11 cellular contexts compared by ENCODE assay signal in the genomic region with DNA sequence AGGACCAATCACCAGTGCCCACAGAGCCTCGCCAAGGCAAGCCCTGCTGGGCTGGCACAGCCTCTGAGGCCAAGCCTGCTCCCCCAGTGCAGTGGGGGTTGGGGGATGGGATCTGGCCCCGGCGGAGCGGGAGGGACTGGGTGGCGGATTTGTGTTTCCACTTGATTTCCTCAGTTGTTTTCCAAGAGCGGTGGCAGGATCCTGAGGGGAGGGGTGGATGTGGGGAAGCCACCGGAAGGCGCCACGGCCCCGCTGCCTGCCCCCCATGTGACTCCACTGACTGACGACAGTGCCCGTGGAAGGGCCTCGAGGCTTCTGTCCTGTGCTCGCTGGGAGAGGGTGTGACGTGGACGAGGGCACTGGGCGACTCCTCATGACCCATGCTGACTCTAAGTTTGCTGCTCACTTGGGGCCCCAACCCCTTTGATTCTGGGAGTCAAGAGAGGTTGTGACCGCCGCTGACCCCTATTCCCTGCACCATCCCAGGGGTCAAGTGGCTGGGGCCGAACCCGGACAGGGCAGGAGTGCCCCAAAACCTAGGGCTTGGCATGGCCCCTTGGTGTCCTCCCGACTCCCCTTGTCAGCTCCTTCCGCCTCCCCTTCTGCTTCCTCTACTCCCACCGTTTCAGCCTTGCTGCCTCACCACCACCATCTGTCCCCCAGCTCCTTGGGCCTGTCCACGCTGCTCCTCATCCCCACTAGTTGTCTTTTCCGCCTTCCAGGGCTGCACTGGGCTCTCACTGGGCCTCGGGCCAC. TPM values are rescaled to one million over a fixed set of nuclear protein-coding genes. Genes with fewer than 3 reads are reported as not detected.
DNase-seq lines count a peak whose midpoint lies in the region; ATAC-seq and TF ChIP-seq lines count a peak whose summit lies in the region.
"Had no signal": no experiment of that assay in that cellular context is flagged by ENCODE, and none has a peak within 500 bp of the region (broad histone marks: within the 10 kb centered on the region; RNA-seq: fewer than 3 reads in every experiment).

No MANE protein-coding gene starts in this region.

- no peaks in the 10 kb centered on the region for H3K27me3 ChIP-seq in HUES64 (ENCODE audit: insufficient read depth, low read length)
- H3K27me3 ChIP-seq in stomach smooth muscle (ENCODE audit: control insufficient read depth in 1 of 2, insufficient read depth in 2 of 2, low read length in 2 of 2), result no peaks in the 10 kb centered on the region

- H3K9ac ChIP-seq in HUES64 (ENCODE audit: low read depth, low read length) (peak overlapping the region; percentile 39), stomach smooth muscle (ENCODE audit: low read length in 2 of 2) (no peak overlapping the region)

- H3K4me1 ChIP-seq in HUES64 (ENCODE audit: insufficient read depth, low read length) (peaks cover 26% of the 10 kb centered on the region), stomach smooth muscle (ENCODE audit: control insufficient read depth, insufficient read depth, low read length) (peaks cover 19% of the 10 kb centered on the region)

- WGBS in HUES64, result 88% methylated on average over 27 of the region's 27 CpGs

- no peak for DNase-seq in chondrocyte (ENCODE audit: low spot score)
- no peak for DNase-seq in memory B cell (ENCODE audit: low spot score in 2 of 2)
- DNase-seq in GM13977 (ENCODE audit: low spot score), result no peak
- DNase-seq: NCI-H187 had no signal

- H3K9me3 ChIP-seq in HUES64 (ENCODE audit: insufficient read depth, low read depth, low read length) (no peaks in the 10 kb centered on the region), stomach smooth muscle (ENCODE audit: control insufficient read depth in 2 of 2, low read length in 2 of 2) (no peaks in the 10 kb centered on the region)

- no peak overlapping the region for H3K4me3 ChIP-seq in HUES64 (ENCODE audit: low read length)
- H3K4me3 ChIP-seq in stomach smooth muscle (ENCODE audit: low read length in 2 of 2), result no peak overlapping the region

- no peak for TF ChIP-seq CTCF in chondrocyte (IDR thresholded peaks at IDR 0.05)
- no peak for TF ChIP-seq CTCF in GM13977 (IDR thresholded peaks at IDR 0.05; ENCODE audit: extremely low read depth, insufficient read depth, missing control alignments)

- peak overlapping the region; percentile 45 for H3K27ac Mint-ChIP-seq in chondrocyte (ENCODE audit: unreplicated experiment)
- H3K27ac Mint-ChIP-seq in memory B cell, result peak overlapping the region; percentile 52
- H3K27ac Mint-ChIP-seq: activated T-helper 17 cell treated with anti-CD3 and anti-CD28 coated beads, Interleukin-2, amount 50 U/mL, for 72 hours had no signal

- H3K27ac ChIP-seq in HUES64 (ENCODE audit: low read depth, low read length), result peak overlapping the region; percentile 75
- H3K27ac ChIP-seq in stomach smooth muscle (ENCODE audit: low read length), result peak overlapping the region; percentile 67

- H3K36me3 ChIP-seq in HUES64 (ENCODE audit: insufficient read depth, low read length), result no peaks in the 10 kb centered on the region
- no peaks in the 10 kb centered on the region for H3K36me3 ChIP-seq in stomach smooth muscle (ENCODE audit: control insufficient read depth in 2 of 2, insufficient read depth in 2 of 2, low read length in 2 of 2)

- in situ Hi-C loops in GM13977 (cut with MboI; ENCODE audit: low pct_unique_long_range_greater_than_20kb, low sequenced_read_pairs, unreplicated experiment), result no loop called here

- H3K36me3 Mint-ChIP-seq in chondrocyte (ENCODE audit: low read depth), result no peaks in the 10 kb centered on the region
- no peaks in the 10 kb centered on the region for H3K36me3 Mint-ChIP-seq in memory B cell

- H3K4me3 Mint-ChIP-seq in chondrocyte (ENCODE audit: unreplicated experiment) (no peak overlapping the region), memory B cell (no peak overlapping the region)
- H3K4me3 Mint-ChIP-seq: activated T-helper 17 cell treated with anti-CD3 and anti-CD28 coated beads, Interleukin-2, amount 50 U/mL, for 72 hours had no signal

- H3K27me3 Mint-ChIP-seq in chondrocyte (ENCODE audit: low read depth) (peaks cover 2% of the 10 kb centered on the region), memory B cell (peaks cover 17% of the 10 kb centered on the region)
- H3K27me3 Mint-ChIP-seq: activated T-helper 17 cell treated with anti-CD3 and anti-CD28 coated beads, Interleukin-2, amount 50 U/mL, for 72 hours had no signal

- peaks cover 27% of the 10 kb centered on the region for H3K4me1 Mint-ChIP-seq in chondrocyte (ENCODE audit: low read depth)
- H3K4me1 Mint-ChIP-seq in memory B cell, result peaks cover 9% of the 10 kb centered on the region
- H3K4me1 Mint-ChIP-seq: activated T-helper 17 cell treated with anti-CD3 and anti-CD28 coated beads, Interleukin-2, amount 50 U/mL, for 72 hours had no signal

- no peak for ATAC-seq in memory B cell (ENCODE audit: low read depth)
- ATAC-seq in HG02884 (IDR thresholded peaks at IDR 0.05; ENCODE audit: unreplicated experiment), result no peak
- no peak for ATAC-seq in GM21423 (IDR thresholded peaks at IDR 0.05; ENCODE audit: unreplicated experiment)
- ATAC-seq in HG02852 (IDR thresholded peaks at IDR 0.05; ENCODE audit: unreplicated experiment), result no peak
- ATAC-seq: activated T-helper 17 cell treated with anti-CD3 and anti-CD28 coated beads, Interleukin-2, amount 50 U/mL, for 72 hours had no signal

- H3K9me3 Mint-ChIP-seq in chondrocyte (ENCODE audit: low read depth) (no peaks in the 10 kb centered on the region), memory B cell (no peaks in the 10 kb centered on the region)
- H3K9me3 Mint-ChIP-seq: activated T-helper 17 cell treated with anti-CD3 and anti-CD28 coated beads, Interleukin-2, amount 50 U/mL, for 72 hours had no signal

RNA-seq across cellular contexts. Expression of gene PICK1, which starts 23.5 kb away (rescaled TPM):
- 17.6 TPM for polyA plus RNA-seq in HUES64 (2013, experiment 1 of 2)
- polyA plus RNA-seq in HUES64 (2013, experiment 2 of 2), result 15.6 TPM
- 13.5 to 22.6 TPM (median 19.1 TPM) in 3 replicates for total RNA-seq in chondrocyte

RNA-seq across cellular contexts. Expression of gene SOX10, which starts 49.3 kb away (rescaled TPM):
- 4.1 TPM for polyA plus RNA-seq in HUES64 (2013, experiment 1 of 2)
- 8.5 TPM for polyA plus RNA-seq in HUES64 (2013, experiment 2 of 2)
- total RNA-seq in chondrocyte, result not detected in 3 replicates
- total RNA-seq: activated T-helper 17 cell treated with anti-CD3 and anti-CD28 coated beads, Interleukin-2, amount 50 U/mL, for 72 hours; pulmonary artery endothelial cell had no signal

RNA-seq across cellular contexts. Expression of gene SLC16A8, which starts 50.3 kb away (rescaled TPM):
- not detected for polyA plus RNA-seq in HUES64 (2013, experiment 1 of 2)
- not detected for polyA plus RNA-seq in HUES64 (2013, experiment 2 of 2)
- total RNA-seq in chondrocyte, result 0.50 TPM in 1 of 3 replicates, not detected in the others
- total RNA-seq: activated T-helper 17 cell treated with anti-CD3 and anti-CD28 coated beads, Interleukin-2, amount 50 U/mL, for 72 hours had no signal
